In the genomic region with DNA sequence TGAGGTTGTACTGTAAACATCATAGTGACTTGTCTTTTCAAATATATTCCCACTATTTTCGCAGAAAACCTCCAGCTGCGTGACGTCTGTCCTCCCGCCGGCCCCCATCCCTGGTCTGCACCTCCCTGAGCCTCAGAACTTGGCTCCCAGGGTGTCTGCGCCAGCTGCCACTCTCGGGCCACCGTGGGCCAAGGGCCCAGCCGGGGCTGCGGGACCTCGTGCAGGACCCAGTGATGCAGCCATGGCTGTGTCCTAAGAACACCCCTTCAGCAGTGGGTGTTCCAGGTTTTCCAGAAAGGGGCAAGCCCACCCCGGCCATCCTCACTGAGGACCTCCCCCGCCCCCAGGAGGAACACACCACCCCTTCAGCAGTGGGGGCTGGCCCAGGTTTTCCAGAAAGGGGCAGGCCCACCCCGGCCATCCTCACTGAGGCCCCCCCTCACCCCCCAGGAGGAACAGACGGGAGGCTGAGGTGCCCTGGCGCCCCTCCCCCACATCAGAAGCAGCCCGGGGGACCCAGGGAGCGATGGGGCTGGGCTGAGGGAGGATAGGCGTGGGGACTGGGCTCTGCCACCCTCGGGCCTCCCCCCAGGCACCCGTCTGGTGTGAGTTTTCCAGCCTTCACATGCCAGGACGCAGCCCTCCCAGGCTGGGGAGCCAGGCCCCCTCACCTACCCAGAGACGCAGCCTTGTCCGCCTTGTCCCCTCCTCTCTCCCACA, we compare ENCODE assay signal across 1 cellular context.
TF ChIP-seq lines count a peak whose summit lies in the region.

No MANE protein-coding gene starts in this region.

TF ChIP-seq in IMR-90, 13 proteins besides CTCF, POLR2A, EP300 and RAD21:
- TF ChIP-seq, protein P1, sequence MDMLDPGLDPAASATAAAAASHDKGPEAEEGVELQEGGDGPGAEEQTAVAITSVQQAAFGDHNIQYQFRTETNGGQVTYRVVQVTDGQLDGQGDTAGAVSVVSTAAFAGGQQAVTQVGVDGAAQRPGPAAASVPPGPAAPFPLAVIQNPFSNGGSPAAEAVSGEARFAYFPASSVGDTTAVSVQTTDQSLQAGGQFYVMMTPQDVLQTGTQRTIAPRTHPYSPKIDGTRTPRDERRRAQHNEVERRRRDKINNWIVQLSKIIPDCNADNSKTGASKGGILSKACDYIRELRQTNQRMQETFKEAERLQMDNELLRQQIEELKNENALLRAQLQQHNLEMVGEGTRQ (IDR thresholded peaks at IDR 0.05; ENCODE audit: low read depth, low read length) = no peak
- no peak for TF ChIP-seq MXI1 (IDR thresholded peaks at IDR 0.05; ENCODE audit: borderline replicate concordance, low read depth, low read length)
- TF ChIP-seq RCOR1 (IDR thresholded peaks at IDR 0.05; ENCODE audit: insufficient replicate concordance, low read length) = no peak
- TF ChIP-seq MAZ (IDR thresholded peaks at IDR 0.05; ENCODE audit: borderline replicate concordance, low read depth, low read length) = no peak
- no peak for TF ChIP-seq MAFK (IDR thresholded peaks at IDR 0.05; ENCODE audit: low read depth, low read length)
- TF ChIP-seq SMC3 (IDR thresholded peaks at IDR 0.05; ENCODE audit: low read depth, low read length) = no peak
- no peak for TF ChIP-seq CHD1 (IDR thresholded peaks at IDR 0.05; ENCODE audit: low read depth, low read length)
